9 cellular contexts compared by ENCODE assay signal in genomic region chr18:76374330-76375281, GRCh38.
DNase-seq lines count a peak whose midpoint lies in the region; ATAC-seq and TF ChIP-seq lines count a peak whose summit lies in the region.
"Had no signal": no experiment of that assay in that cellular context is flagged by ENCODE, and none has a peak within 500 bp of the region (broad histone marks: within the 10 kb centered on the region; RNA-seq: fewer than 3 reads in every experiment).

No MANE protein-coding gene starts in this region.

- DNase-seq in Kasumi-1 (lab: John Stamatoyannopoulos, UW) (peak; percentile 24 to 47), gastrocnemius medialis (no peak), EL (no peak), AG08396 (ENCODE audit: low spot score) (no peak), NCI-H748 treated with DMSO at 0.1 percent for 48 hours (lab: John Stamatoyannopoulos, UW) (no peak)
- DNase-seq in natural killer cell treated with Interleukin-12 subunit alpha and Interleukin-12 subunit beta and Interleukin-15 and Interleukin-18, amount 100 ng/mL, for 72 hours (ENCODE audit: low spot score), result no peak

- no peak overlapping the region for H3K4me3 ChIP-seq in gastrocnemius medialis

- H3K27me3 Mint-ChIP-seq in natural killer cell treated with Interleukin-12 subunit alpha and Interleukin-12 subunit beta and Interleukin-15 and Interleukin-18, amount 100 ng/mL, for 72 hours, result no peaks in the 10 kb centered on the region
- H3K27me3 Mint-ChIP-seq: brain had no signal

- peaks cover 0 to 32% of the 10 kb centered on the region in 2 donors for H3K36me3 ChIP-seq in gastrocnemius medialis

- peak overlapping the region; percentile 48 to 57 for H3K27ac Mint-ChIP-seq in natural killer cell treated with Interleukin-12 subunit alpha and Interleukin-12 subunit beta and Interleukin-15 and Interleukin-18, amount 100 ng/mL, for 72 hours

- TF ChIP-seq CTCF in gastrocnemius medialis (IDR thresholded peaks at IDR 0.05 in 4 of 5, conservative IDR thresholded peaks at IDR 0.05 in 1 of 5), result no peak

- H3K27ac ChIP-seq in gastrocnemius medialis, result no peak overlapping the region

- H3K4me1 Mint-ChIP-seq in natural killer cell treated with Interleukin-12 subunit alpha and Interleukin-12 subunit beta and Interleukin-15 and Interleukin-18, amount 100 ng/mL, for 72 hours (ENCODE audit: low read depth in 2 of 2), result peaks cover 36 to 37% of the 10 kb centered on the region in 2 donors

- in situ Hi-C loops in gastrocnemius medialis (cut with MboI; ENCODE audit: low sequenced_read_pairs in 4 of 4), result no loop called here

- ATAC-seq in GM18519 (IDR thresholded peaks at IDR 0.05; ENCODE audit: low FRiP score, unreplicated experiment), result peak; percentile 73
- peak; percentile 64 for ATAC-seq in HG02571 (IDR thresholded peaks at IDR 0.05; ENCODE audit: unreplicated experiment)
- peak; percentile 79 to 84 for ATAC-seq in natural killer cell treated with Interleukin-12 subunit alpha and Interleukin-12 subunit beta and Interleukin-15 and Interleukin-18, amount 100 ng/mL, for 72 hours
- ATAC-seq in gastrocnemius medialis, result no peak

- no peak for TF ChIP-seq POLR2A in gastrocnemius medialis (IDR thresholded peaks at IDR 0.05)

- H3K4me1 ChIP-seq in gastrocnemius medialis, result no peaks in the 10 kb centered on the region

- peaks cover 6% of the 10 kb centered on the region for H3K9me3 Mint-ChIP-seq in natural killer cell treated with Interleukin-12 subunit alpha and Interleukin-12 subunit beta and Interleukin-15 and Interleukin-18, amount 100 ng/mL, for 72 hours
- H3K9me3 Mint-ChIP-seq: brain had no signal

- H3K27me3 ChIP-seq in gastrocnemius medialis, result no peaks in the 10 kb centered on the region

- H3K36me3 Mint-ChIP-seq in natural killer cell treated with Interleukin-12 subunit alpha and Interleukin-12 subunit beta and Interleukin-15 and Interleukin-18, amount 100 ng/mL, for 72 hours, result no peaks in the 10 kb centered on the region

- intact Hi-C loops in gastrocnemius medialis (cut with DNase I; ENCODE audit: low total_unique reads), result no loop called here

- H3K4me3 Mint-ChIP-seq in natural killer cell treated with Interleukin-12 subunit alpha and Interleukin-12 subunit beta and Interleukin-15 and Interleukin-18, amount 100 ng/mL, for 72 hours, result peak overlapping the region; percentile 70
- H3K4me3 Mint-ChIP-seq: brain had no signal

- no peaks in the 10 kb centered on the region for H3K9me3 ChIP-seq in gastrocnemius medialis

Comparison
In these comparisons a context has a peak if more than half of its experiments do, and no peak if none do; other contexts are left out.
1. ATAC-seq: peak in GM18519 (single experiment), HG02571 (single experiment) and natural killer cell treated with Interleukin-12 subunit alpha and Interleukin-12 subunit beta and Interleukin-15 and Interleukin-18, amount 100 ng/mL, for 72 hours (2 of 2); none in gastrocnemius medialis (0 of 2).
2. DNase-seq: peak in Kasumi-1 (2 of 2); none in natural killer cell treated with Interleukin-12 subunit alpha and Interleukin-12 subunit beta and Interleukin-15 and Interleukin-18, amount 100 ng/mL, for 72 hours (single experiment), gastrocnemius medialis (0 of 2), EL (single experiment), AG08396 (single experiment) and NCI-H748 treated with DMSO at 0.1 percent for 48 hours (single experiment).